In the genomic region with DNA sequence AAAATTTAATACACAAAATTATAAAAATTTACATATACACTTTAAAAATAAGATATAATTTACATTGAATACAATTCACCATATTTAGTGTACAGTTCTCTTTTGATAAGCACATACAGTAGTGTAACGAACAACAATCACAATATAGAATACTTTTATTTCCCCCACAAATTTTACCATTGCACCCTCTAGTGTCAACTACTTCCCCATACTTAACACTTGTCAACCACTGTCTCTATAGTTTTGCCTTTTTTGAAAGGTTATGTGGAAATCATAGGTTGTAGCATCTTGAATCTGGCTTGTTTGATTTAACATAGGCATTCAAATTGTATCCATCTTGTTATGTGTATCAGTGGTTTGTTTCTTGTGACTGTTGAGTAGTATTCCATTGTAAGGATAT, we compare ENCODE assay signal across 23 cellular contexts. TPM values are rescaled to one million over a fixed set of nuclear protein-coding genes. Genes with fewer than 3 reads are reported as not detected.
A peak's percentile ranks its signal among the peaks of the same experiment; 100 is the strongest.
DNase-seq lines count a peak whose midpoint lies in the region; FAIRE-seq and TF ChIP-seq lines count a peak whose summit lies in the region.
"Had no signal": no experiment of that assay in that cellular context is flagged by ENCODE, and none has a peak within 500 bp of the region (broad histone marks: within the 10 kb centered on the region; RNA-seq: fewer than 3 reads in every experiment).

No MANE protein-coding gene starts in this region.

- H3K4me3 Mint-ChIP-seq in activated CD4-positive, alpha-beta T cell treated with anti-CD3 and anti-CD28 coated beads, Interleukin-2, amount 10 ng/mL, durations not matched to agents 24 days and 14 days: no peak overlapping the region
- H3K4me3 Mint-ChIP-seq: activated naive CD4-positive, alpha-beta T cell treated with anti-CD3 and anti-CD28 coated beads, Interleukin-2, amount 10 ng/mL, durations not matched to agents 7 days and 5 days; dendritic cell treated with granulocyte-macrophage colony-stimulating factor and Interleukin-4, amounts not matched to agents 40 ng/mL and 50 ng/mL, for 4 days; memory B cell; naive thymus-derived CD4-positive, alpha-beta T cell had no signal

- H3K4me1 Mint-ChIP-seq in activated CD4-positive, alpha-beta T cell treated with anti-CD3 and anti-CD28 coated beads, Interleukin-2, amount 10 ng/mL, durations not matched to agents 24 days and 14 days: no peaks in the 10 kb centered on the region
- H3K4me1 Mint-ChIP-seq: activated naive CD4-positive, alpha-beta T cell treated with anti-CD3 and anti-CD28 coated beads, Interleukin-2, amount 10 ng/mL, durations not matched to agents 7 days and 5 days; memory B cell; naive thymus-derived CD4-positive, alpha-beta T cell had no signal

- no peak overlapping the region for H3K4me3 ChIP-seq in LNCaP clone FGC (ENCODE audit: low read depth, low read length)
- no peak overlapping the region for H3K4me3 ChIP-seq in hepatocyte
- H3K4me3 ChIP-seq: BLaER1 treated with 17β-estradiol and CSF1 and Interleukin-3, amounts not matched to agents 10 nM and 100 nM; esophagus squamous epithelium; GM23248; heart right ventricle; SK-N-MC; thoracic aorta had no signal

- H3K27me3 ChIP-seq in hepatocyte: no peaks in the 10 kb centered on the region
- H3K27me3 ChIP-seq: BLaER1 treated with 17β-estradiol and CSF1 and Interleukin-3, amounts not matched to agents 10 nM and 100 nM; heart right ventricle had no signal

- DNase-seq in D721Med (ENCODE audit: insufficient read length, low spot score) (no peak), LNCaP clone FGC (ENCODE audit: low read depth) (no peak), hepatocyte (ENCODE audit: low spot score) (no peak), H4 (ENCODE audit: low spot score) (no peak), DMS153 treated with DMSO at 0.1 percent for 48 hours (lab: John Stamatoyannopoulos, UW; ENCODE audit: unreplicated experiment) (no peak)
- DNase-seq in activated CD4-positive, alpha-beta T cell treated with anti-CD3 and anti-CD28 coated beads, Interleukin-2, amount 10 ng/mL, durations not matched to agents 24 days and 14 days: no peak
- DNase-seq: activated naive CD4-positive, alpha-beta T cell treated with anti-CD3 and anti-CD28 coated beads, Interleukin-2, amount 10 ng/mL, durations not matched to agents 7 days and 5 days; activated T-cell treated with anti-CD3 and anti-CD28 coated beads for 4 hours; esophagus squamous epithelium; GM23248; kidney; naive thymus-derived CD4-positive, alpha-beta T cell; NCI-H1930; posterior cingulate gyrus; T-helper 9 cell had no signal

- no peaks in the 10 kb centered on the region for H3K36me3 Mint-ChIP-seq in activated CD4-positive, alpha-beta T cell treated with anti-CD3 and anti-CD28 coated beads, Interleukin-2, amount 10 ng/mL, durations not matched to agents 24 days and 14 days (ENCODE audit: low read depth)
- H3K36me3 Mint-ChIP-seq: activated naive CD4-positive, alpha-beta T cell treated with anti-CD3 and anti-CD28 coated beads, Interleukin-2, amount 10 ng/mL, durations not matched to agents 7 days and 5 days; naive thymus-derived CD4-positive, alpha-beta T cell had no signal

- peak; percentile 32 for FAIRE-seq in D721Med (lab: Jason Lieb, UNC)

- H3K9me3 ChIP-seq in hepatocyte (ENCODE audit: low read depth): no peaks in the 10 kb centered on the region
- H3K9me3 ChIP-seq: BLaER1 treated with 17β-estradiol and CSF1 and Interleukin-3, amounts not matched to agents 10 nM and 100 nM; thoracic aorta had no signal

- no peaks in the 10 kb centered on the region for H3K9me3 Mint-ChIP-seq in activated CD4-positive, alpha-beta T cell treated with anti-CD3 and anti-CD28 coated beads, Interleukin-2, amount 10 ng/mL, durations not matched to agents 24 days and 14 days
- H3K9me3 Mint-ChIP-seq: activated naive CD4-positive, alpha-beta T cell treated with anti-CD3 and anti-CD28 coated beads, Interleukin-2, amount 10 ng/mL, durations not matched to agents 7 days and 5 days; dendritic cell treated with granulocyte-macrophage colony-stimulating factor and Interleukin-4, amounts not matched to agents 40 ng/mL and 50 ng/mL, for 4 days had no signal

- no peaks in the 10 kb centered on the region for H3K36me3 ChIP-seq in hepatocyte (replicated peaks; ENCODE audit: insufficient read depth, low read depth)
- H3K36me3 ChIP-seq: BLaER1 treated with 17β-estradiol and CSF1 and Interleukin-3, amounts not matched to agents 10 nM and 100 nM; esophagus squamous epithelium; heart right ventricle; thoracic aorta had no signal

- H3K4me1 ChIP-seq in hepatocyte (ENCODE audit: insufficient read depth): no peaks in the 10 kb centered on the region
- H3K4me1 ChIP-seq: BLaER1 treated with 17β-estradiol and CSF1 and Interleukin-3, amounts not matched to agents 10 nM and 100 nM had no signal

- no peaks in the 10 kb centered on the region for H3K9me2 ChIP-seq in hepatocyte (replicated peaks; ENCODE audit: insufficient read depth)

- H4K20me1 ChIP-seq in hepatocyte (ENCODE audit: insufficient read depth, poor library complexity, severe bottlenecking): no peaks in the 10 kb centered on the region
- H4K20me1 ChIP-seq: BLaER1 treated with 17β-estradiol and CSF1 and Interleukin-3, amounts not matched to agents 10 nM and 100 nM had no signal

- 97% methylated on average over 1 of the region's 1 CpG for WGBS in hepatocyte (ENCODE audit: low lambda C conversion rate, missing lambda C conversion rate)

- no peak overlapping the region for H3K27ac Mint-ChIP-seq in activated CD4-positive, alpha-beta T cell treated with anti-CD3 and anti-CD28 coated beads, Interleukin-2, amount 10 ng/mL, durations not matched to agents 24 days and 14 days
- H3K27ac Mint-ChIP-seq: activated naive CD4-positive, alpha-beta T cell treated with anti-CD3 and anti-CD28 coated beads, Interleukin-2, amount 10 ng/mL, durations not matched to agents 7 days and 5 days; dendritic cell treated with granulocyte-macrophage colony-stimulating factor and Interleukin-4, amounts not matched to agents 40 ng/mL and 50 ng/mL, for 4 days; memory B cell; naive thymus-derived CD4-positive, alpha-beta T cell had no signal

- H3K27ac ChIP-seq in VCaP: no peak overlapping the region
- H3K27ac ChIP-seq in hepatocyte: no peak overlapping the region
- H3K27ac ChIP-seq: BLaER1 treated with 17β-estradiol and CSF1 and Interleukin-3, amounts not matched to agents 10 nM and 100 nM; esophagus squamous epithelium; GM23248; KMS-11; SK-N-MC; thoracic aorta had no signal

- H3K4me2 ChIP-seq in hepatocyte: no peak overlapping the region
- H3K4me2 ChIP-seq: BLaER1 treated with 17β-estradiol and CSF1 and Interleukin-3, amounts not matched to agents 10 nM and 100 nM; KMS-11 had no signal

- H3K79me2 ChIP-seq in hepatocyte: no peaks in the 10 kb centered on the region

- TF ChIP-seq CTCF in D721Med (IDR thresholded peaks at IDR 0.05; ENCODE audit: insufficient read depth, missing control alignments): no peak
- 0 out of 2 replicates have a peak, but pooled peaks have one; percentile 6 for TF ChIP-seq CTCF in LNCaP clone FGC (IDR thresholded peaks at IDR 0.05; ENCODE audit: control insufficient read depth, extremely low read depth, insufficient read depth)
- TF ChIP-seq CTCF in VCaP (conservative IDR thresholded peaks at IDR 0.05): peak; percentile 36
- peak; percentile 15 for TF ChIP-seq CTCF in hepatocyte (IDR thresholded peaks at IDR 0.05; ENCODE audit: poor library complexity)

- intact Hi-C loops in activated CD4-positive, alpha-beta T cell treated with anti-CD3 and anti-CD28 coated beads, Interleukin-2, amount 10 ng/mL, durations not matched to agents 24 days and 14 days (cut with micrococcal nuclease): no loop called here

- H2AFZ ChIP-seq in hepatocyte: no peak overlapping the region
- H2AFZ ChIP-seq: GM23248 had no signal

- peaks cover 14% of the 10 kb centered on the region for H3K27me3 Mint-ChIP-seq in activated CD4-positive, alpha-beta T cell treated with anti-CD3 and anti-CD28 coated beads, Interleukin-2, amount 10 ng/mL, durations not matched to agents 24 days and 14 days
- H3K27me3 Mint-ChIP-seq: dendritic cell treated with granulocyte-macrophage colony-stimulating factor and Interleukin-4, amounts not matched to agents 40 ng/mL and 50 ng/mL, for 4 days; memory B cell had no signal

RNA-seq across cellular contexts. Expression of a gene that starts 21.3 kb away (rescaled TPM):
- total RNA-seq in hepatocyte: 53.0 and 58.1 TPM in 2 replicates
- 25.1 and 27.2 TPM in 2 replicates for polyA plus RNA-seq in hepatocyte
- total RNA-seq in H4 (2014; rRNA removed; shearing (Covaris generic)): 40.9 and 41.5 TPM in 2 replicates
- total RNA-seq in activated CD4-positive, alpha-beta T cell treated with anti-CD3 and anti-CD28 coated beads, Interleukin-2, amount 10 ng/mL, durations not matched to agents 24 days and 14 days: 19.7 and 20.5 TPM in 2 replicates
